Comparison of ENCODE assay signal across 25 cellular contexts in genomic region chr15:91917991-91918390, GRCh38.
DNase-seq lines count a peak whose midpoint lies in the region; ATAC-seq and TF ChIP-seq lines count a peak whose summit lies in the region.
"Had no signal": no experiment of that assay in that cellular context is flagged by ENCODE, and none has a peak within 500 bp of the region (broad histone marks: within the 10 kb centered on the region; RNA-seq: fewer than 3 reads in every experiment).

No MANE protein-coding gene starts in this region.

- H3K36me3 Mint-ChIP-seq in CD14-positive monocyte = peaks cover 35 to 60% of the 10 kb centered on the region in 2 donors
- peaks cover 3% of the 10 kb centered on the region for H3K36me3 Mint-ChIP-seq in T-helper 17 cell (ENCODE audit: low read depth)
- no peaks in the 10 kb centered on the region for H3K36me3 Mint-ChIP-seq in nephron progenitor cell (ENCODE audit: low read depth)

- no peak overlapping the region for H2BK120ac ChIP-seq in mesendoderm (ENCODE audit: low read depth, low read length)

- H3K4ac ChIP-seq in mesendoderm (ENCODE audit: low read depth, low read length) = no peak overlapping the region

- no peak overlapping the region for H3K4me3 Mint-ChIP-seq in CD14-positive monocyte
- H3K4me3 Mint-ChIP-seq in T-helper 17 cell = no peak overlapping the region
- no peak overlapping the region for H3K4me3 Mint-ChIP-seq in nephron progenitor cell
- H3K4me3 Mint-ChIP-seq: CD8-positive, alpha-beta T cell had no signal

- H3K36me3 ChIP-seq in mesendoderm (ENCODE audit: control insufficient read depth, insufficient read depth, low read length) = no peaks in the 10 kb centered on the region

- H2BK5ac ChIP-seq in mesendoderm (ENCODE audit: low read length) = no peak overlapping the region

- WGBS in mesendoderm (ENCODE audit: extremely low coverage, insufficient coverage, low lambda C conversion rate) = no CpG with 5 or more reads among the region's 2 CpGs

- H2BK15ac ChIP-seq in mesendoderm (replicated peaks; ENCODE audit: low read depth) = no peak overlapping the region

- no peaks in the 10 kb centered on the region for H3K27me3 ChIP-seq in mesendoderm (ENCODE audit: insufficient read depth, low read length, poor library complexity)
- H3K27me3 ChIP-seq: BLaER1 had no signal

- no peak overlapping the region for H3K27ac ChIP-seq in mesendoderm (ENCODE audit: low read depth, low read length)
- H3K27ac ChIP-seq: 22Rv1, BLaER1, HL-60, RWPE1 had no signal

- H4K8ac ChIP-seq in mesendoderm (ENCODE audit: low read depth, low read length) = no peak overlapping the region

- H3K79me1 ChIP-seq in mesendoderm (ENCODE audit: low read length) = no peaks in the 10 kb centered on the region

- no peaks in the 10 kb centered on the region for H3K79me2 ChIP-seq in mesendoderm (ENCODE audit: control insufficient read depth, insufficient read depth, low read length)

- TF ChIP-seq CTCF in CD14-positive monocyte (IDR thresholded peaks at IDR 0.05) (no peak), nephron progenitor cell (IDR thresholded peaks at IDR 0.05) (no peak)

- no peaks in the 10 kb centered on the region for H3K27me3 Mint-ChIP-seq in CD14-positive monocyte (ENCODE audit: low read depth in 3 of 3)
- H3K27me3 Mint-ChIP-seq in T-helper 17 cell = no peaks in the 10 kb centered on the region
- peaks cover 9% of the 10 kb centered on the region for H3K27me3 Mint-ChIP-seq in nephron progenitor cell (ENCODE audit: low read depth, poor library complexity)

- H3K4me3 ChIP-seq in mesendoderm (ENCODE audit: low read length) = no peak overlapping the region
- H3K4me3 ChIP-seq: BLaER1 had no signal

- H3K4me1 ChIP-seq in mesendoderm (ENCODE audit: control insufficient read depth, low read depth, low read length) = no peaks in the 10 kb centered on the region

- H3K23ac ChIP-seq in mesendoderm (ENCODE audit: low read length) = no peak overlapping the region

- peaks cover 0 to 3% (median 0%) of the 10 kb centered on the region in 7 donors for H3K9me3 Mint-ChIP-seq in CD14-positive monocyte
- H3K9me3 Mint-ChIP-seq in nephron progenitor cell = no peaks in the 10 kb centered on the region
- H3K9me3 Mint-ChIP-seq: CD8-positive, alpha-beta T cell had no signal

- no peak overlapping the region for H3K4me2 ChIP-seq in mesendoderm (ENCODE audit: low read length)
- H3K4me2 ChIP-seq: BLaER1 had no signal

- H2AK5ac ChIP-seq in mesendoderm (ENCODE audit: low read length) = no peak overlapping the region

- H3K4me1 Mint-ChIP-seq in CD14-positive monocyte (peaks cover 40% of the 10 kb centered on the region), T-helper 17 cell (peaks cover 51% of the 10 kb centered on the region), nephron progenitor cell (peaks cover 39% of the 10 kb centered on the region)

- H3K18ac ChIP-seq in mesendoderm (ENCODE audit: low read length) = no peak overlapping the region

- no peak overlapping the region for H4K5ac ChIP-seq in mesendoderm (ENCODE audit: low read length)

- DNase-seq in NCI-H748 (lab: John Stamatoyannopoulos, UW; ENCODE audit: unreplicated experiment) = peak; percentile 15
- DNase-seq in NCI-H748 treated with DMSO at 0.1 percent for 48 hours (lab: John Stamatoyannopoulos, UW) = no peak
- DNase-seq in CD14-positive monocyte (ENCODE audit: low spot score) = no peak
- DNase-seq in T-helper 17 cell = no peak
- DNase-seq in nephron progenitor cell = no peak
- no peak for DNase-seq in NCI-H2196 (lab: John Stamatoyannopoulos, UW; ENCODE audit: unreplicated experiment)
- no peak for DNase-seq in mesendoderm
- no peak for DNase-seq in COLO668 (lab: John Stamatoyannopoulos, UW; ENCODE audit: unreplicated experiment)
- DNase-seq: ACHN; Calu3; CD8-positive, alpha-beta T cell; DMS153; GOT3; HCEC 1CT; KBM-7; MM.1S; NCI-H1092 treated with DMSO at 0.1 percent for 48 hours; NCI-H1436 treated with DMSO at 0.1 percent for 48 hours; NCI-H1930; NCI-H345; NCI-H524 had no signal

- no peak overlapping the region for H3K56ac ChIP-seq in mesendoderm (ENCODE audit: low read length)

- no peak for ATAC-seq in T-helper 17 cell
- ATAC-seq: CD8-positive, alpha-beta T cell had no signal

- intact Hi-C loops in CD14-positive monocyte (cut with micrococcal nuclease) = loop anchor here in 1 of 2 donors (10.0 kb wide), 1 partner anchor 53 kb away; no protein-coding TSS in a partner anchor

- H3K9ac ChIP-seq in mesendoderm (ENCODE audit: low read length) = no peak overlapping the region
- H3K9ac ChIP-seq: BLaER1 had no signal

- H3K27ac Mint-ChIP-seq in CD14-positive monocyte = peak overlapping the region; percentile 26 to 85 (median 78)
- H3K27ac Mint-ChIP-seq in T-helper 17 cell = peak overlapping the region; percentile 34
- H3K27ac Mint-ChIP-seq in nephron progenitor cell = peak overlapping the region; percentile 92
- H3K27ac Mint-ChIP-seq: CD8-positive, alpha-beta T cell had no signal

- no peaks in the 10 kb centered on the region for H3K9me3 ChIP-seq in T-helper 17 cell (ENCODE audit: control insufficient read depth, low read length, poor library complexity, severe bottlenecking)

Comparison
In these comparisons a context has a peak if more than half of its experiments do, and no peak if none do; other contexts are left out.
1. H3K27ac Mint-ChIP-seq: peak in every context shown above with its lines; median percentile 92 in nephron progenitor cell; 78 in CD14-positive monocyte; 34 in T-helper 17 cell.